ENCODE assay signal across 10 cellular contexts in genomic region chr5:119368238-119368630, GRCh38. TPM values are rescaled to one million over a fixed set of nuclear protein-coding genes. Genes with fewer than 3 reads are reported as not detected.
DNase-seq lines count a peak whose midpoint lies in the region; ATAC-seq, FAIRE-seq and TF ChIP-seq lines count a peak whose summit lies in the region.
"Had no signal": no experiment of that assay in that cellular context is flagged by ENCODE, and none has a peak within 500 bp of the region (broad histone marks: within the 10 kb centered on the region; RNA-seq: fewer than 3 reads in every experiment).

No MANE protein-coding gene starts in this region.

- no peaks in the 10 kb centered on the region for H3K9me2 ChIP-seq in SU-DHL-6 (replicated peaks; ENCODE audit: insufficient read depth, low read length)

- peak; percentile 40 for DNase-seq in stimulated activated CD4-positive, alpha-beta T cell treated with anti-CD3 and anti-CD28 coated beads, Interleukin-1b, Interleukin-23, amount 100 ng/mL, for 48 hours
- DNase-seq in HepG2 (ENCODE audit: low spot score) (no peak), osteoblast (ENCODE audit: insufficient read length, low spot score, missing footprints) (no peak)
- DNase-seq: cerebellar nuclear complex, NCI-H2081 had no signal

- TF ChIP-seq EP300 in HepG2 (IDR thresholded peaks at IDR 0.05; ENCODE audit: low read depth in 2 of 2, low read length in 2 of 2) (no peak), HepG2 (CRISPR knock-in tag; IDR thresholded peaks at IDR 0.05; ENCODE audit: borderline replicate concordance) (no peak)

- no peaks in the 10 kb centered on the region for H3K9me3 ChIP-seq in SU-DHL-6 (ENCODE audit: insufficient read depth, low read length)
- H3K9me3 ChIP-seq in HepG2 (ENCODE audit: low read length), result no peaks in the 10 kb centered on the region
- no peaks in the 10 kb centered on the region for H3K9me3 ChIP-seq in osteoblast (ENCODE audit: low read depth, low read length)

- H3K4me2 ChIP-seq in SU-DHL-6 (ENCODE audit: low read depth, low read length, poor library complexity, severe bottlenecking) (peak overlapping the region; percentile 44), HepG2 (ENCODE audit: low read depth, low read length) (no peak overlapping the region), osteoblast (ENCODE audit: insufficient read depth, low read length) (no peak overlapping the region)

- peaks cover 12% of the 10 kb centered on the region for H3K4me1 ChIP-seq in HepG2 (ENCODE audit: insufficient read depth, low read length)
- peaks cover 39% of the 10 kb centered on the region for H3K4me1 ChIP-seq in osteoblast (ENCODE audit: insufficient read depth, low read length)

- ATAC-seq in GM18502 (IDR thresholded peaks at IDR 0.05; ENCODE audit: poor library complexity, unreplicated experiment) (peak; percentile 13), GM18861 (IDR thresholded peaks at IDR 0.05; ENCODE audit: unreplicated experiment) (no peak), HepG2 (no peak), HG03025 (IDR thresholded peaks at IDR 0.05; ENCODE audit: low FRiP score, unreplicated experiment) (no peak)

- no TSS peak for BruUV-seq in HepG2 (replicated peaks; lab: Mats Ljungman, UMichigan)

- WGBS in HepG2 (ENCODE audit: low lambda C conversion rate), result 62% methylated on average over 4 of the region's 4 CpGs

- H3K27ac Mint-ChIP-seq in activated naive CD8-positive, alpha-beta T cell, result peak overlapping the region; percentile 99

- H3K36me3 ChIP-seq in SU-DHL-6 (ENCODE audit: low read length) (peaks cover 16% of the 10 kb centered on the region; the same call in 1 of the 2 replicates), HepG2 (replicated peaks in 1 of 2; ENCODE audit: control insufficient read depth in 1 of 2, insufficient read depth in 2 of 2, low read length in 2 of 2) (no peaks in the 10 kb centered on the region), osteoblast (ENCODE audit: insufficient read depth, low read length) (no peaks in the 10 kb centered on the region)

- H3K79me2 ChIP-seq in SU-DHL-6 (ENCODE audit: insufficient read depth, low read length) (peaks cover 100% of the 10 kb centered on the region), HepG2 (ENCODE audit: insufficient read depth, low read length) (no peaks in the 10 kb centered on the region), osteoblast (ENCODE audit: insufficient read depth, low read length) (peaks cover 45% of the 10 kb centered on the region)

- TF ChIP-seq POLR2A in HepG2 (IDR thresholded peaks at IDR 0.05; ENCODE audit: insufficient read depth in 1 of 2, low read depth in 2 of 2, low read length in 2 of 2), result no peak

- peaks cover 86% of the 10 kb centered on the region for H3K4me1 Mint-ChIP-seq in activated naive CD8-positive, alpha-beta T cell (ENCODE audit: low read depth)

- no peak for FAIRE-seq in HepG2 (lab: Jason Lieb, UNC)

- POLR2A ChIA-PET in HepG2 (lab: Yijun Ruan, JAX), result no interaction called here

- no peak overlapping the region for H3K4me3 ChIP-seq in SU-DHL-6 (ENCODE audit: insufficient read depth, low read length, poor library complexity, severe bottlenecking)
- H3K4me3 ChIP-seq in HepG2 (replicated peaks in 1 of 3; ENCODE audit: insufficient read depth in 1 of 3, low read depth in 2 of 3, low read length in 3 of 3), result no peak overlapping the region
- H3K4me3 ChIP-seq in osteoblast (ENCODE audit: insufficient read depth, low read length), result no peak overlapping the region

- H4K20me1 ChIP-seq in SU-DHL-6 (ENCODE audit: low read depth, low read length), result peaks cover 45% of the 10 kb centered on the region
- no peaks in the 10 kb centered on the region for H4K20me1 ChIP-seq in HepG2 (ENCODE audit: insufficient read depth, low read length)
- H4K20me1 ChIP-seq in osteoblast (ENCODE audit: insufficient read depth, low read length), result no peaks in the 10 kb centered on the region

- H3K27ac ChIP-seq in SU-DHL-6 (ENCODE audit: low read depth, low read length), result peak overlapping the region; percentile 57
- H3K27ac ChIP-seq in HepG2 (ENCODE audit: extremely low read length, insufficient read depth, low read length), result no peak overlapping the region
- H3K27ac ChIP-seq in osteoblast (ENCODE audit: low read depth, low read length), result no peak overlapping the region

- TF ChIP-seq RAD21 in HepG2 (CRISPR knock-in tag; IDR thresholded peaks at IDR 0.05), result no peak

- no peaks in the 10 kb centered on the region for H3K9me3 Mint-ChIP-seq in activated naive CD8-positive, alpha-beta T cell (ENCODE audit: low read depth)

- H3K27me3 Mint-ChIP-seq in activated naive CD8-positive, alpha-beta T cell, result no peaks in the 10 kb centered on the region

- peak overlapping the region; percentile 84 for H3K4me3 Mint-ChIP-seq in activated naive CD8-positive, alpha-beta T cell

- no peaks in the 10 kb centered on the region for H3K27me3 ChIP-seq in SU-DHL-6 (ENCODE audit: low read length)
- no peaks in the 10 kb centered on the region for H3K27me3 ChIP-seq in HepG2 (ENCODE audit: control insufficient read depth in 1 of 2, insufficient read depth in 2 of 2, low read length in 2 of 2)
- no peaks in the 10 kb centered on the region for H3K27me3 ChIP-seq in osteoblast (ENCODE audit: insufficient read depth, low read length)

- peaks cover 12% of the 10 kb centered on the region; the same call in 1 of the 2 replicates for H3F3A ChIP-seq in SU-DHL-6 (ENCODE audit: insufficient read depth)

- H3K36me3 Mint-ChIP-seq in activated naive CD8-positive, alpha-beta T cell, result peaks cover 38% of the 10 kb centered on the region

- no peak overlapping the region for H3K9ac ChIP-seq in SU-DHL-6 (ENCODE audit: low read length)
- H3K9ac ChIP-seq in HepG2 (ENCODE audit: insufficient read depth, low read depth, low read length), result no peak overlapping the region

- TF ChIP-seq CTCF in SU-DHL-6 (IDR thresholded peaks at IDR 0.05; ENCODE audit: insufficient read depth, low read length, poor library complexity, severe bottlenecking) (no peak), HepG2 (CRISPR knock-in tag; IDR thresholded peaks at IDR 0.05) (no peak), osteoblast (IDR thresholded peaks at IDR 0.05; ENCODE audit: extremely low read depth, low read depth, low read length) (no peak)

- intact Hi-C loops in HepG2 (cut with micrococcal nuclease; ENCODE audit: unreplicated experiment), result no loop called here

- CTCF ChIA-PET in HepG2 (lab: Yijun Ruan, JAX; ENCODE audit: low intra/inter-chr PET ratio, low total read pairs), result no interaction called here

- H2AFZ ChIP-seq in SU-DHL-6 (ENCODE audit: low read depth, low read length, severe bottlenecking) (no peak overlapping the region), HepG2 (ENCODE audit: low read length) (no peak overlapping the region), osteoblast (ENCODE audit: low read length) (no peak overlapping the region)

- in situ Hi-C loops in HepG2 (cut with HindIII; ENCODE audit: extremely low pct_ligation_motif_present, low pct_unique_long_range_greater_than_20kb), result no loop called here

TF ChIP-seq in HepG2, 621 proteins besides CTCF, POLR2A, EP300 and RAD21:
- TF ChIP-seq MAFF (IDR thresholded peaks at IDR 0.05; ENCODE audit: low read depth, low read length), result no peak
- no peak for TF ChIP-seq ZNF780A (CRISPR knock-in tag; IDR thresholded peaks at IDR 0.05)
- TF ChIP-seq ZNF430 (CRISPR knock-in tag; IDR thresholded peaks at IDR 0.05), result no peak
- no peak for TF ChIP-seq ZNF530 (CRISPR knock-in tag; IDR thresholded peaks at IDR 0.05; ENCODE audit: low read depth)

RNA-seq across cellular contexts. Expression of gene TNFAIP8, which starts 12.4 kb away (rescaled TPM):
- total RNA-seq in HepG2 (2016; rRNA removed; fragmentation: Illumina TruSeq; extraction: Trizol) (11.2 and 14.9 TPM in 2 replicates), osteoblast (23.2 and 26.2 TPM in 2 replicates)
- 3.2 and 3.7 TPM in 2 replicates for total RNA-seq in HepG2 (2016; cell fraction: cytosol; rRNA removed; fragmentation: Illumina TruSeq; extraction: Trizol; ENCODE audit: low read depth)
- total RNA-seq in HepG2 (2016; cell fraction: insoluble cytoplasmic fraction; rRNA removed; fragmentation: Illumina TruSeq; extraction: Trizol), result 13.3 and 15.4 TPM in 2 replicates
- 7.0 and 8.4 TPM in 2 replicates for total RNA-seq in HepG2 (2016; cell fraction: membrane; rRNA removed; fragmentation: Illumina TruSeq; extraction: Trizol)
- total RNA-seq in HepG2 (2016; cell fraction: nucleus; rRNA removed; fragmentation: Illumina TruSeq; extraction: Trizol), result 3.7 and 5.8 TPM in 2 replicates
- 4.9 and 6.4 TPM in 2 replicates for polyA plus RNA-seq in HepG2 (2011; rRNA removed)
- polyA plus RNA-seq in HepG2 (2011; cell fraction: cytosol; rRNA removed), result 6.7 and 7.1 TPM in 2 replicates
- polyA plus RNA-seq in HepG2 (2011; cell fraction: nucleus; rRNA removed), result 2.5 TPM in 2 replicates
- 6.2 and 6.6 TPM in 2 replicates for polyA plus RNA-seq in HepG2 (2012)
- polyA plus RNA-seq in HepG2 (2016; cell fraction: cytosol; fragmentation: Illumina TruSeq; extraction: Trizol; ENCODE audit: low read depth), result 1.0 and 1.2 TPM in 2 replicates
- 16.1 and 16.3 TPM in 2 replicates for polyA plus RNA-seq in HepG2 (2016; cell fraction: insoluble cytoplasmic fraction; fragmentation: Illumina TruSeq; extraction: Trizol; ENCODE audit: low read depth)
- polyA plus RNA-seq in HepG2 (2016; cell fraction: membrane; fragmentation: Illumina TruSeq; extraction: Trizol; ENCODE audit: low read depth), result 2.5 and 2.7 TPM in 2 replicates
- 5.1 and 5.5 TPM in 2 replicates for polyA plus RNA-seq in HepG2 (2016; cell fraction: nucleus; fragmentation: Illumina TruSeq; extraction: Trizol; ENCODE audit: insufficient read depth, low read depth)
- polyA minus RNA-seq in HepG2 (2011; rRNA and poly(A)+ RNA removed; ENCODE audit: low replicate concordance), result 3.0 and 11.3 TPM in 2 replicates
- polyA minus RNA-seq in HepG2 (2011; cell fraction: cytosol; rRNA and poly(A)+ RNA removed), result 8.5 and 9.0 TPM in 2 replicates
- polyA minus RNA-seq in HepG2 (2011; cell fraction: nucleus; rRNA and poly(A)+ RNA removed), result 5.5 and 10.3 TPM in 2 replicates
